Comparison of ENCODE assay signal across 16 cellular contexts in the genomic region with DNA sequence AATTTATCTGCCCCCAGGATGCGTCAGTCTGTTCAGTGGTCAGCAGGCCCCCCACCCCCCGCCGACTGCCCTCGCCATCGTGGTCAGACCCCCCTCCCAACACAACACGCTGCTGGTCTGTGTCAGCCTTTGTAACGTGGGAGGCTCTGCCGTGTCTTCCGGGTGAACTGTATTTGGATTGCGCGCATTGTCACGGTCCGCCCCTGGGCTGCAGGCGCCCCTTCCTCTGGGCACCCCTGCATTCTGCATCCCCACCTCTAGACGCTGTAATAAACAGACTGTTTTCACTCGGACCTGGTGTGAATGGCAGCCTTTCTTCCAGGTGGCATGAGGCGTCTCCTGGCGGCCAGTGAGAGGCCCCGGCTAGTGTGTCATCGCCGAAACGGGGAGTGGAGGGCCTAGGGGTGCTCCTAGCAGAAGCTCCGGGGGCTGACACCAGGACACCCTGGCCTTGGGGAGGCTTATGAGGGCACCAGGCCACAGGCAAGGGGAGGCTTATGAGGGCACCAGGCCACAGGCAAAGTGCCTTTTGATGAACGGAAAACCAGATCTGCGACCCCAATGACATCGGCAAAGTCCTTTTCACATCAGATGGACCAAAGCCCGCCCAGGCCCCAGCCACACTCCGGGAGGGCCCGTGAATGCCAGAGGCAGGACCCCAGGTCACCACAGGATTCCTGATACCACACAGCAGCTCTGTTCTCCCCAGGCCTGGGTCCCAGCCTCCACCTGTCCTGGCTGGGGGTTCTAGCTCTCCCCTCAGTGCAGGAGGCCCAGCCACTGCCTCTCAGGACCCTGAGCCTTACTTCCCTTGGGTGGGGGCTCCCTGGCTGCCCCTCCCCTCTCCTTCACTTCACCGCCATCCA. TPM values are rescaled to one million over a fixed set of nuclear protein-coding genes. Genes with fewer than 3 reads are reported as not detected.
DNase-seq lines count a peak whose midpoint lies in the region; ATAC-seq, FAIRE-seq and TF ChIP-seq lines count a peak whose summit lies in the region.
"Had no signal": no experiment of that assay in that cellular context is flagged by ENCODE, and none has a peak within 500 bp of the region (broad histone marks: within the 10 kb centered on the region; RNA-seq: fewer than 3 reads in every experiment).

No MANE protein-coding gene starts in this region.

- H2BK120ac ChIP-seq in neuronal stem cell (ENCODE audit: low read depth, low read length): no peak overlapping the region

- BruUV-seq in HCT116 (replicated peaks; lab: Mats Ljungman, UMichigan): no TSS peak

- H3K4me2 ChIP-seq in HCT116 (ENCODE audit: low read length) (no peak overlapping the region), neuronal stem cell (ENCODE audit: insufficient read depth, low read length, poor library complexity, severe bottlenecking) (no peak overlapping the region)

- ATAC-seq in HCT116 (no peak), GM18861 (IDR thresholded peaks at IDR 0.05; ENCODE audit: unreplicated experiment) (no peak), gastroesophageal sphincter (no peak)
- ATAC-seq: pancreas had no signal

- POLR2A ChIA-PET in CD4-positive, alpha-beta memory T cell (lab: Charles Lee; ENCODE audit: partially characterized antibody): interaction anchor here (0.9 to 9.2 kb wide), 4 partner anchors 11 to 57 kb away, joined by 3 to 251 read pairs (median 4); no protein-coding TSS in a partner anchor
- POLR2A ChIA-PET in HCT116 (lab: Charles Lee): no interaction called here

- RAD21 ChIA-PET in HCT116 (lab: Charles Lee; ENCODE audit: low non-redundant PET in 1 of 2, low total read pairs in 2 of 2, uncharacterized antibody in 2 of 2, unreplicated experiment in 2 of 2): no interaction called here

- H2BK15ac ChIP-seq in neuronal stem cell (ENCODE audit: low read length): no peak overlapping the region

- no peaks in the 10 kb centered on the region for H3K27me3 ChIP-seq in CD4-positive, alpha-beta memory T cell (ENCODE audit: insufficient read depth, low read length)
- H3K27me3 ChIP-seq in HCT116 (ENCODE audit: insufficient read depth, low read length) (no peaks in the 10 kb centered on the region), neuronal stem cell (ENCODE audit: control insufficient read depth in 3 of 3, insufficient read depth in 3 of 3, low read depth in 1 of 3, low read length in 3 of 3) (no peaks in the 10 kb centered on the region), gastroesophageal sphincter (no peaks in the 10 kb centered on the region)
- H3K27me3 ChIP-seq: pancreas had no signal

- H3K79me1 ChIP-seq in neuronal stem cell (ENCODE audit: low read depth, low read length): peaks cover 18% of the 10 kb centered on the region

- H3K27ac ChIP-seq in CD4-positive, alpha-beta memory T cell (ENCODE audit: low read depth, low read length): no peak overlapping the region
- peak overlapping the region; percentile 35; the same call in 1 of the 2 replicates for H3K27ac ChIP-seq in HCT116 (ENCODE audit: low read depth, low read length)
- H3K27ac ChIP-seq in neuronal stem cell (replicated peaks; ENCODE audit: low read length): no peak overlapping the region
- H3K27ac ChIP-seq in gastroesophageal sphincter: peak overlapping the region in 2 of 4 donors; percentile 18 to 43
- H3K27ac ChIP-seq: HL-60, pancreas had no signal

- H3K18ac ChIP-seq in neuronal stem cell (ENCODE audit: low read length): no peak overlapping the region

- TF ChIP-seq EP300 in gastroesophageal sphincter (IDR thresholded peaks at IDR 0.05): no peak

- H3K9ac ChIP-seq in HCT116 (ENCODE audit: low read length): no peak overlapping the region
- H3K9ac ChIP-seq in neuronal stem cell (ENCODE audit: low read depth, low read length, poor library complexity): no peak overlapping the region

- H3K9me2 ChIP-seq in HCT116 (ENCODE audit: insufficient read depth): no peaks in the 10 kb centered on the region

- TF ChIP-seq CTCF in HCT116 (IDR thresholded peaks at IDR 0.05 in 2 of 3, conservative IDR thresholded peaks at IDR 0.05 in 1 of 3; ENCODE audit: borderline replicate concordance in 1 of 3, insufficient read depth in 1 of 3, low read depth in 2 of 3, low read length in 2 of 3): no peak
- no peak for TF ChIP-seq CTCF in gastroesophageal sphincter (IDR thresholded peaks at IDR 0.05)

- FAIRE-seq in RCC 7860 (lab: Jason Lieb, UNC): no peak
- FAIRE-seq: pancreas had no signal

- peaks cover 22% of the 10 kb centered on the region for H3K4me1 ChIP-seq in CD4-positive, alpha-beta memory T cell (ENCODE audit: insufficient read depth, low read length)
- H3K4me1 ChIP-seq in HCT116 (ENCODE audit: control insufficient read depth in 1 of 2, insufficient read depth in 2 of 2, low read length in 2 of 2) (peaks cover 3 to 19% of the 10 kb centered on the region in 2 experiments; a peak in 2 of 4 replicates), neuronal stem cell (ENCODE audit: control insufficient read depth in 2 of 2, insufficient read depth in 1 of 2, low read depth in 1 of 2, low read length in 2 of 2) (peaks cover 1 to 5% of the 10 kb centered on the region in 2 donors), gastroesophageal sphincter (peaks cover 0 to 46% (median 13%) of the 10 kb centered on the region in 3 donors)

- peaks cover 0 to 5% (median 0%) of the 10 kb centered on the region in 8 donors for H3K9me3 Mint-ChIP-seq in CD4-positive, alpha-beta memory T cell
- H3K9me3 Mint-ChIP-seq in activated naive CD8-positive, alpha-beta T cell (ENCODE audit: low read depth): no peaks in the 10 kb centered on the region

- H4K91ac ChIP-seq in neuronal stem cell (ENCODE audit: low read depth, low read length, poor library complexity): no peak overlapping the region

- CTCF ChIA-PET in CD4-positive, alpha-beta memory T cell (lab: Charles Lee; ENCODE audit: partially characterized antibody): interaction anchor here (2.6 to 4.2 kb wide), 2 partner anchors 40 to 160 kb away, joined by 12 to 41 read pairs; no protein-coding TSS in a partner anchor
- CTCF ChIA-PET in HCT116 (lab: Charles Lee): no interaction called here

- no peak overlapping the region for H3K4me3 ChIP-seq in CD4-positive, alpha-beta memory T cell (ENCODE audit: low read length in 2 of 2)
- no peak overlapping the region for H3K4me3 ChIP-seq in HCT116 (replicated peaks in 1 of 2; ENCODE audit: low read depth in 1 of 2, low read length in 2 of 2)
- H3K4me3 ChIP-seq in neuronal stem cell (ENCODE audit: low read length in 2 of 2): no peak overlapping the region
- no peak overlapping the region for H3K4me3 ChIP-seq in gastroesophageal sphincter
- H3K4me3 ChIP-seq: pancreas, SK-N-MC, skin epidermis had no signal

- peaks cover 6% of the 10 kb centered on the region for H3K36me3 ChIP-seq in CD4-positive, alpha-beta memory T cell (ENCODE audit: insufficient read depth, low read length)
- H3K36me3 ChIP-seq in HCT116 (ENCODE audit: control insufficient read depth in 1 of 2, insufficient read depth in 2 of 2, low read length in 2 of 2): peaks cover 5 to 20% of the 10 kb centered on the region in 2 experiments; a peak in 2 of 4 replicates
- H3K36me3 ChIP-seq in neuronal stem cell (replicated peaks in 1 of 2; ENCODE audit: control insufficient read depth in 2 of 2, insufficient read depth in 2 of 2, low read length in 2 of 2): peaks cover 40 to 68% of the 10 kb centered on the region in 2 donors
- peaks cover 0 to 69% of the 10 kb centered on the region in 2 donors for H3K36me3 ChIP-seq in gastroesophageal sphincter

- H3K27ac Mint-ChIP-seq in CD4-positive, alpha-beta memory T cell: peak overlapping the region in 4 of 7 donors; percentile 6 to 74 (median 54)
- no peak overlapping the region for H3K27ac Mint-ChIP-seq in activated naive CD8-positive, alpha-beta T cell

- peaks cover 3 to 40% of the 10 kb centered on the region in 2 donors for H3K36me3 Mint-ChIP-seq in CD4-positive, alpha-beta memory T cell
- H3K36me3 Mint-ChIP-seq in activated naive CD8-positive, alpha-beta T cell: peaks cover 2% of the 10 kb centered on the region

- no peaks in the 10 kb centered on the region; the same call in 1 of the 2 replicates for H4K20me1 ChIP-seq in HCT116 (ENCODE audit: insufficient read depth)

- no peak for TF ChIP-seq RAD21 in HCT116 (IDR thresholded peaks at IDR 0.05; ENCODE audit: low read depth)

- peaks cover 43% of the 10 kb centered on the region for H3K79me2 ChIP-seq in HCT116 (ENCODE audit: insufficient read depth, low read length)

- intact Hi-C loops in CD4-positive, alpha-beta memory T cell (cut with micrococcal nuclease): no loop called here
- intact Hi-C loops in HCT116 (cut with micrococcal nuclease): no loop called here

- H2BK5ac ChIP-seq in neuronal stem cell (ENCODE audit: low read length): no peak overlapping the region

- no peak overlapping the region for H3K4ac ChIP-seq in neuronal stem cell (ENCODE audit: low read length)

- peaks cover 10 to 30% (median 20%) of the 10 kb centered on the region in 4 donors for H3K4me1 Mint-ChIP-seq in CD4-positive, alpha-beta memory T cell
- peaks cover 20% of the 10 kb centered on the region for H3K4me1 Mint-ChIP-seq in activated naive CD8-positive, alpha-beta T cell (ENCODE audit: low read depth)

- H4K8ac ChIP-seq in neuronal stem cell (ENCODE audit: low read depth, low read length): no peak overlapping the region

- H2BK12ac ChIP-seq in neuronal stem cell (ENCODE audit: low read length): no peak overlapping the region

- no peak for DNase-seq in CD4-positive, alpha-beta memory T cell
- DNase-seq in HCT116 (ENCODE audit: low read depth, low spot score) (no peak), neuronal stem cell (ENCODE audit: low spot score) (no peak), RCC 7860 (ENCODE audit: low spot score) (no peak)
- DNase-seq: EL, NCI-H446, pancreas had no signal

- H3K9me3 ChIP-seq in CD4-positive, alpha-beta memory T cell (ENCODE audit: control insufficient read depth in 1 of 2, low read length in 2 of 2): no peaks in the 10 kb centered on the region
- H3K9me3 ChIP-seq in HCT116 (ENCODE audit: control insufficient read depth in 1 of 2, insufficient read depth in 1 of 2, low read depth in 1 of 2, low read length in 2 of 2) (no peaks in the 10 kb centered on the region), neuronal stem cell (replicated peaks in 1 of 2; ENCODE audit: control insufficient read depth in 2 of 2, insufficient read depth in 1 of 2, low read depth in 1 of 2, low read length in 2 of 2) (no peaks in the 10 kb centered on the region), gastroesophageal sphincter (no peaks in the 10 kb centered on the region)
- H3K9me3 ChIP-seq: pancreas had no signal

- TF ChIP-seq POLR2A in HCT116 (IDR thresholded peaks at IDR 0.05; ENCODE audit: borderline replicate concordance, extremely low read depth, insufficient read depth, insufficient read length): no peak
- TF ChIP-seq POLR2A in gastroesophageal sphincter (IDR thresholded peaks at IDR 0.05): no peak

- H2AK5ac ChIP-seq in neuronal stem cell (ENCODE audit: low read depth, low read length): no peak overlapping the region

- peaks cover 2 to 5% of the 10 kb centered on the region in 2 donors for H3K27me3 Mint-ChIP-seq in CD4-positive, alpha-beta memory T cell
- H3K27me3 Mint-ChIP-seq in activated naive CD8-positive, alpha-beta T cell: no peaks in the 10 kb centered on the region

- no CpG with 5 or more reads among the region's 30 CpGs for WGBS in neuronal stem cell (ENCODE audit: extremely low coverage in 2 of 2, insufficient read length in 2 of 2, insufficient replicate concordance in 1 of 2), 2 donors
- WGBS in gastroesophageal sphincter (ENCODE audit: low coverage in 1 of 2), 2 donors: 85% methylated on average over 4 of the region's 30 CpGs; no CpG with 5 or more reads in 1 of the 2 donors

- no peak overlapping the region for H3K14ac ChIP-seq in neuronal stem cell (ENCODE audit: low read length)

- peak overlapping the region; percentile 89 for H3K23ac ChIP-seq in neuronal stem cell (ENCODE audit: low read depth, low read length, poor library complexity)

- no peak overlapping the region for H2AFZ ChIP-seq in HCT116 (ENCODE audit: low read depth, low read length, poor library complexity, severe bottlenecking)
- no peak overlapping the region for H2AFZ ChIP-seq in neuronal stem cell (ENCODE audit: low read length)

- peak overlapping the region in 3 of 8 donors; percentile 7 to 23 (median 13) for H3K4me3 Mint-ChIP-seq in CD4-positive, alpha-beta memory T cell
- peak overlapping the region; percentile 17 for H3K4me3 Mint-ChIP-seq in activated naive CD8-positive, alpha-beta T cell

RNA-seq across cellular contexts. Expression of a gene that starts 3.6 kb away (rescaled TPM):
- total RNA-seq in CD4-positive, alpha-beta memory T cell: 10 to 100 TPM; 64.9 to 65.3 TPM
- polyA plus RNA-seq in CD4-positive, alpha-beta memory T cell: 100 to 1,000 TPM; 105 to 119 TPM
- total RNA-seq in HCT116 (2021; ENCODE audit: unreplicated experiment): 88.2 TPM
- 62.8 and 76.0 TPM in 2 replicates for polyA plus RNA-seq in HCT116 (2012)
- polyA plus RNA-seq in neuronal stem cell (2013, experiment 1 of 2): 94.6 TPM
- 92.1 TPM for polyA plus RNA-seq in neuronal stem cell (2013, experiment 2 of 2)
- total RNA-seq in gastroesophageal sphincter: 10 to 100 TPM; 41.6 to 56.7 (median 51.7) TPM

RNA-seq across cellular contexts. Expression of a gene that starts 4.1 kb away (rescaled TPM):
- 100 to 1,000 TPM; 140 to 141 TPM for total RNA-seq in CD4-positive, alpha-beta memory T cell
- polyA plus RNA-seq in CD4-positive, alpha-beta memory T cell: 10 to 100 TPM in 1 of 2 donors, 1 to 10 TPM in 1; 8.3 to 37.8 TPM
- total RNA-seq in HCT116 (2021; ENCODE audit: unreplicated experiment) (166 TPM), gastroesophageal sphincter (10 to 100 TPM; 27.5 to 40.3 (median 37.4) TPM)
- polyA plus RNA-seq in HCT116 (2012): 139 and 153 TPM in 2 replicates
- polyA plus RNA-seq in neuronal stem cell (2013, experiment 1 of 2): 117 TPM
- 115 TPM for polyA plus RNA-seq in neuronal stem cell (2013, experiment 2 of 2)

RNA-seq across cellular contexts. Expression of a gene that starts 16.6 kb away (rescaled TPM):
- 10 to 100 TPM in 1 of 2 experiments, 1 to 10 TPM in 1; 7.5 to 12.7 TPM for total RNA-seq in CD4-positive, alpha-beta memory T cell
- not detected for polyA plus RNA-seq in CD4-positive, alpha-beta memory T cell
- total RNA-seq in HCT116 (2021; ENCODE audit: unreplicated experiment): 42.8 TPM
- polyA plus RNA-seq in HCT116 (2012): 14.0 and 14.4 TPM in 2 replicates
- polyA plus RNA-seq in neuronal stem cell (2013, experiment 1 of 2): 10.1 TPM
- 9.2 TPM for polyA plus RNA-seq in neuronal stem cell (2013, experiment 2 of 2)
- 1 to 10 TPM in 1 of 4 donors, under 1 TPM in 3; 0.23 to 1.2 (median 0.47) TPM for total RNA-seq in gastroesophageal sphincter
- total RNA-seq: kidney epithelial cell had no signal

RNA-seq across cellular contexts. Expression of a gene that starts 23.7 kb away (rescaled TPM):
- total RNA-seq in CD4-positive, alpha-beta memory T cell: 1 to 10 TPM; 1.3 to 1.5 TPM
- polyA plus RNA-seq in CD4-positive, alpha-beta memory T cell: 1 to 10 TPM; 1.1 to 1.7 TPM
- total RNA-seq in HCT116 (2021; ENCODE audit: unreplicated experiment): 0.30 TPM
- 1.3 and 1.5 TPM in 2 replicates for polyA plus RNA-seq in HCT116 (2012)
- 0.22 TPM for polyA plus RNA-seq in neuronal stem cell (2013, experiment 1 of 2)
- 0.15 TPM for polyA plus RNA-seq in neuronal stem cell (2013, experiment 2 of 2)
- total RNA-seq in gastroesophageal sphincter: under 1 TPM in 1 of 4 donors, not detected in 3; 0.37 TPM
- total RNA-seq: mononuclear cell had no signal

RNA-seq across cellular contexts. Expression of a gene that starts 49.5 kb away (rescaled TPM):
- total RNA-seq in CD4-positive, alpha-beta memory T cell: under 1 TPM in 1 of 2 experiments, not detected in 1; 0.11 TPM
- polyA plus RNA-seq in CD4-positive, alpha-beta memory T cell: under 1 TPM; 0.07 TPM
- not detected for total RNA-seq in HCT116 (2021; ENCODE audit: unreplicated experiment)
- polyA plus RNA-seq in HCT116 (2012): 0.11 and 0.13 TPM in 2 replicates
- polyA plus RNA-seq in neuronal stem cell (2013, experiment 1 of 2): not detected
- polyA plus RNA-seq in neuronal stem cell (2013, experiment 2 of 2): not detected
- total RNA-seq in gastroesophageal sphincter: 1 to 10 TPM in 1 of 4 donors, under 1 TPM in 2, not detected in 1; 0.16 to 1.3 (median 0.27) TPM
- total RNA-seq: epithelial cell of proximal tubule, kidney epithelial cell had no signal
